ENCODE assay signal across 9 cellular contexts in the genomic region with DNA sequence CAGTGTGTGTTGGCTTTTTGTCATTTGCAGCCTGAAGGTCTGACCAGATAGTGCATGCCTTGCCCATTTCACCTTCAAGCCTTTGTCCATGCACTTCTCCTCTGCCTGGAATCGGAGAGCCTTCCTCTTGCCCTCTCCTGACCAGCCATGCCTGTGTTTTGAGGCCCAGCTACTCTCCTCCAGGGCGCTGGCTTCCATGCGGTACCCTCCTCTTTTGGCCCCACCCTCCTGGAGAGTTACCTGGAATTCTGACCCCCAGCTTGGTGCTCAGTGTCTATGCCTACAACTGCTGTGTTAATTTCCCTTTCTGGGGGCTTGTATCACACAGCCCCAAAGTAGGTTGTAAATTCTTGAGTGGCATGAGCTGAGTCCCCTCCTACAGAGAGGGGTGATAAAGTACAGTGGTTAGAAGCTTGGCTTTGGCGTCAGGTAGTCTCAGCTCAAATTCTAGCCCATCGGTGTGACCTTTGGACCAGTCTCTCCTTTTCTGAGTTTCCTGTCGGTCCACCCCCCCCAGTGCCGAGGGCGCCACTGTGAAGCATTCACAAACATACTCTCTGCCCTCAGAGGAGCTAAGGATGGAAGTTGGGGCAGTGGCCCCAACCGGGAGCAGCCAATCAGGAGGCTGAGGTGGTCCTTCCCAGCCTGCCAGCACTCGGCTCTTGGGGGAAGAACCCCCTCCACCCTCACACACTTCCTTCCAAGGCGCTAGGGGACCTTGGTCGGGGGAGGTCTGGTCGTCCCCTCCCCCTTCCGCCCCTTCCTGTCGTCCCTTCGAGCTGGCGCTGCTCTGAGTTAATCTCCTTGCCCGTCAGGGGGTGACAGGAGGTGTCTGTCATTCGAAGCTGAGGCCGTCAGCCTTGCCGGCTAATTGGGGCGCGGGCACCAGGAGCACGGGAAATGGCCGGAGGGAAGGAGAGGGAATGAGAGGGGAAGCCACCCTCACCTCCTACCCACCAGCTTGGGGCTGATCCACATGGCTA. TPM values are rescaled to one million over a fixed set of nuclear protein-coding genes. Genes with fewer than 3 reads are reported as not detected.
DNase-seq lines count a peak whose midpoint lies in the region; ATAC-seq and TF ChIP-seq lines count a peak whose summit lies in the region.
"Had no signal": no experiment of that assay in that cellular context is flagged by ENCODE, and none has a peak within 500 bp of the region (broad histone marks: within the 10 kb centered on the region; RNA-seq: fewer than 3 reads in every experiment).

No MANE protein-coding gene starts in this region.

- DNase-seq in A673 (ENCODE audit: low spot score) = peak; percentile 71
- DNase-seq in activated CD8-positive, alpha-beta T cell treated with anti-CD3 and anti-CD28 coated beads for 36 hours = peak; percentile 66
- no peak for DNase-seq in memory B cell (ENCODE audit: low spot score in 2 of 2)
- DNase-seq in activated CD4-positive, CD25-positive, alpha-beta regulatory T cell treated with anti-CD3 and anti-CD28 coated beads, Interleukin-2, amount 50 U/mL, for 72 hours = no peak
- DNase-seq in SIG-M5 treated with dmso at 0.1 percent for 504 hours (lab: John Stamatoyannopoulos, UW; ENCODE audit: unreplicated experiment) = no peak
- DNase-seq in head of caudate nucleus = no peak
- DNase-seq in NCI-H2081 treated with DMSO at 0.1 percent for 48 hours (lab: John Stamatoyannopoulos, UW) = no peak
- DNase-seq: stimulated activated naive CD4-positive, alpha-beta T cell had no signal

- H3K4me1 ChIP-seq in A673 (ENCODE audit: insufficient read depth, low read length, poor library complexity, severe bottlenecking) = peaks cover 45% of the 10 kb centered on the region
- H3K4me1 ChIP-seq in HUES48 (ENCODE audit: control insufficient read depth, insufficient read depth, low read length) = peaks cover 40% of the 10 kb centered on the region

- H3K27me3 ChIP-seq in A673 (replicated peaks; ENCODE audit: insufficient read depth, low read depth, low read length, poor library complexity) = no peaks in the 10 kb centered on the region
- H3K27me3 ChIP-seq in HUES48 (ENCODE audit: control insufficient read depth, insufficient read depth, low read length) = peaks cover 6% of the 10 kb centered on the region

- H3K9me3 ChIP-seq in A673 (ENCODE audit: low read depth, low read length, poor library complexity, severe bottlenecking) = no peaks in the 10 kb centered on the region
- H3K9me3 ChIP-seq in HUES48 (ENCODE audit: control insufficient read depth, insufficient read depth, low read length) = no peaks in the 10 kb centered on the region

- H3K4me1 Mint-ChIP-seq in activated CD8-positive, alpha-beta T cell treated with anti-CD3 and anti-CD28 coated beads for 36 hours (ENCODE audit: low read depth) = peaks cover 46% of the 10 kb centered on the region
- H3K4me1 Mint-ChIP-seq in memory B cell = peaks cover 34% of the 10 kb centered on the region

- CTCF ChIA-PET in A673 (lab: Charles Lee) = interaction anchor here (0.6 kb wide), 1 partner anchor 412 kb away, joined by 3 read pairs; no protein-coding TSS in a partner anchor
- CTCF ChIA-PET in activated CD8-positive, alpha-beta T cell treated with anti-CD3 and anti-CD28 coated beads for 36 hours (lab: Charles Lee) = interaction anchor here (0.8 to 2.4 kb wide), 12 partner anchors 9 to 279 kb away, joined by 3 to 19 read pairs (median 4); no protein-coding TSS in a partner anchor

- H3K9ac ChIP-seq in HUES48 (ENCODE audit: low read depth, low read length) = no peak overlapping the region

- intact Hi-C loops in A673 (cut with micrococcal nuclease; ENCODE audit: unreplicated experiment) (no loop called here), head of caudate nucleus (cut with DNase I) (no loop called here)
- intact Hi-C loops in activated CD8-positive, alpha-beta T cell treated with anti-CD3 and anti-CD28 coated beads for 36 hours (cut with micrococcal nuclease) = no loop called here

- no peaks in the 10 kb centered on the region for H3K9me3 Mint-ChIP-seq in activated CD8-positive, alpha-beta T cell treated with anti-CD3 and anti-CD28 coated beads for 36 hours
- H3K9me3 Mint-ChIP-seq in memory B cell = no peaks in the 10 kb centered on the region

- H3K4me3 Mint-ChIP-seq in activated CD8-positive, alpha-beta T cell treated with anti-CD3 and anti-CD28 coated beads for 36 hours = no peak overlapping the region
- peak overlapping the region; percentile 43 for H3K4me3 Mint-ChIP-seq in memory B cell

- POLR2A ChIA-PET in A673 (lab: Charles Lee; ENCODE audit: low non-redundant PET) = interaction anchor here (0.6 kb wide), 1 partner anchor 7 kb away, joined by 3 read pairs; no protein-coding TSS in a partner anchor
- POLR2A ChIA-PET in activated CD8-positive, alpha-beta T cell treated with anti-CD3 and anti-CD28 coated beads for 36 hours (lab: Charles Lee) = interaction anchor here (0.6 to 4.3 kb wide), 4 partner anchors 9 to 139 kb away, joined by 3 to 30 read pairs (median 3); no protein-coding TSS in a partner anchor

- ATAC-seq in activated CD8-positive, alpha-beta T cell treated with anti-CD3 and anti-CD28 coated beads for 36 hours = peak; percentile 25
- no peak for ATAC-seq in memory B cell (ENCODE audit: low read depth)

- H3K4me3 ChIP-seq in A673 (ENCODE audit: low read depth, low read length, poor library complexity, severe bottlenecking) (no peak overlapping the region), HUES48 (ENCODE audit: low read depth, low read length) (peak overlapping the region; percentile 7; the same call in 1 of the 2 replicates)

- H3K36me3 ChIP-seq in A673 (ENCODE audit: insufficient read depth, low read length, poor library complexity, severe bottlenecking) (no peaks in the 10 kb centered on the region), HUES48 (ENCODE audit: control insufficient read depth, insufficient read depth, low read length) (no peaks in the 10 kb centered on the region)

- BruUV-seq in A673 (replicated peaks; lab: Mats Ljungman, UMichigan) = no TSS peak

- no peaks in the 10 kb centered on the region for H3K36me3 Mint-ChIP-seq in activated CD8-positive, alpha-beta T cell treated with anti-CD3 and anti-CD28 coated beads for 36 hours (ENCODE audit: low read depth)
- H3K36me3 Mint-ChIP-seq in memory B cell = no peaks in the 10 kb centered on the region

- H3K27ac Mint-ChIP-seq in activated CD8-positive, alpha-beta T cell treated with anti-CD3 and anti-CD28 coated beads for 36 hours = peak overlapping the region; percentile 49
- no peak overlapping the region for H3K27ac Mint-ChIP-seq in memory B cell

- H3K27ac ChIP-seq in A673 (ENCODE audit: low read depth, low read length, poor library complexity, severe bottlenecking) (peak overlapping the region; percentile 10), HUES48 (ENCODE audit: low read depth, low read length) (peak overlapping the region; percentile 59)

- TF ChIP-seq CTCF in A673 (conservative IDR thresholded peaks at IDR 0.05; ENCODE audit: low read depth, low read length) = no peak
- TF ChIP-seq CTCF in activated CD8-positive, alpha-beta T cell treated with anti-CD3 and anti-CD28 coated beads for 36 hours (IDR thresholded peaks at IDR 0.05) = no peak

- H3K27me3 Mint-ChIP-seq in activated CD8-positive, alpha-beta T cell treated with anti-CD3 and anti-CD28 coated beads for 36 hours = peaks cover 7% of the 10 kb centered on the region
- H3K27me3 Mint-ChIP-seq in memory B cell = peaks cover 12% of the 10 kb centered on the region

RNA-seq across cellular contexts. Expression of a gene that starts 52.9 kb away (rescaled TPM):
- total RNA-seq in A673 (2021) = 56.4 and 57.2 TPM in 2 replicates
- 1 to 10 TPM; 3.5 to 4.3 TPM for total RNA-seq in activated CD8-positive, alpha-beta T cell treated with anti-CD3 and anti-CD28 coated beads for 36 hours

Comparison
In these comparisons a context has a peak if more than half of its experiments do, and no peak if none do; other contexts are left out.
1. DNase-seq: peak in A673 (single experiment) and activated CD8-positive, alpha-beta T cell treated with anti-CD3 and anti-CD28 coated beads for 36 hours (single experiment); none in memory B cell (0 of 2), activated CD4-positive, CD25-positive, alpha-beta regulatory T cell treated with anti-CD3 and anti-CD28 coated beads, Interleukin-2, amount 50 U/mL, for 72 hours (single experiment), SIG-M5 treated with dmso at 0.1 percent for 504 hours (single experiment), head of caudate nucleus (0 of 42) and NCI-H2081 treated with DMSO at 0.1 percent for 48 hours (single experiment).
2. RNA of a gene that starts 52.9 kb away (total RNA-seq): 56.4 to 57.2 TPM in A673; 3.5 to 4.3 TPM in activated CD8-positive, alpha-beta T cell treated with anti-CD3 and anti-CD28 coated beads for 36 hours; every median in the first group is over 10 times any median in the second.